ENCODE assay signal across 1 cellular context in genomic region chr19:13150919-13151604, GRCh38.
A peak's percentile ranks its signal among the peaks of the same experiment; 100 is the strongest.
TF ChIP-seq lines count a peak whose summit lies in the region.

No MANE protein-coding gene starts in this region.

TF ChIP-seq in HepG2, 621 proteins besides CTCF, POLR2A, EP300 and RAD21 (continued from another document):
- TF ChIP-seq ZSCAN25 (CRISPR knock-in tag; IDR thresholded peaks at IDR 0.05) = no peak
- no peak for TF ChIP-seq FOXA1 (IDR thresholded peaks at IDR 0.05)
- no peak for TF ChIP-seq FOXA1 (CRISPR knock-in tag; IDR thresholded peaks at IDR 0.05)
- TF ChIP-seq ZNF24 (IDR thresholded peaks at IDR 0.05) = no peak
- no peak for TF ChIP-seq ZZZ3 (CRISPR knock-in tag; IDR thresholded peaks at IDR 0.05; ENCODE audit: borderline replicate concordance)
- no peak for TF ChIP-seq ZNF512B (CRISPR knock-in tag; IDR thresholded peaks at IDR 0.05; ENCODE audit: borderline replicate concordance)
- TF ChIP-seq MXD1 (CRISPR knock-in tag; IDR thresholded peaks at IDR 0.05) = no peak
- no peak for TF ChIP-seq ZNF121 (CRISPR knock-in tag; IDR thresholded peaks at IDR 0.05)
- TF ChIP-seq GATA4 (IDR thresholded peaks at IDR 0.05; ENCODE audit: borderline replicate concordance, low read depth) = no peak
- no peak for TF ChIP-seq ASH2L (IDR thresholded peaks at IDR 0.05; ENCODE audit: insufficient read length, low read depth, low read length)
- TF ChIP-seq ONECUT2 (CRISPR knock-in tag; IDR thresholded peaks at IDR 0.05) = no peak
- no peak for TF ChIP-seq MED8 (CRISPR knock-in tag; IDR thresholded peaks at IDR 0.05; ENCODE audit: insufficient replicate concordance)
- no peak for TF ChIP-seq FOXM1 (CRISPR knock-in tag; IDR thresholded peaks at IDR 0.05)
- TF ChIP-seq ZBTB7A (CRISPR knock-in tag; IDR thresholded peaks at IDR 0.05) = 0 out of 2 replicates have a peak, but pooled peaks have one; percentile 7
- TF ChIP-seq NFIC (IDR thresholded peaks at IDR 0.05; ENCODE audit: low read length) = no peak
- no peak for TF ChIP-seq ZNF768 (CRISPR knock-in tag; IDR thresholded peaks at IDR 0.05)
- TF ChIP-seq POGZ (CRISPR knock-in tag; IDR thresholded peaks at IDR 0.05) = no peak
- TF ChIP-seq ELF4 (CRISPR knock-in tag; IDR thresholded peaks at IDR 0.05; ENCODE audit: borderline replicate concordance) = no peak
- TF ChIP-seq ZNF263 (CRISPR knock-in tag; IDR thresholded peaks at IDR 0.05) = no peak
- 0 out of 2 replicates have a peak, but pooled peaks have one; percentile 34 for TF ChIP-seq DZIP1 (CRISPR knock-in tag; IDR thresholded peaks at IDR 0.05)
- no peak for TF ChIP-seq HMG20A (CRISPR knock-in tag; IDR thresholded peaks at IDR 0.05; ENCODE audit: borderline replicate concordance)
- no peak for TF ChIP-seq TCF12 (IDR thresholded peaks at IDR 0.05)
- TF ChIP-seq TCF12 (CRISPR knock-in tag; IDR thresholded peaks at IDR 0.05) = no peak
- 0 out of 2 replicates have a peak, but pooled peaks have one; percentile 28 for TF ChIP-seq ZNF713 (CRISPR knock-in tag; IDR thresholded peaks at IDR 0.05)
- no peak for TF ChIP-seq ZFYVE20 (CRISPR knock-in tag; IDR thresholded peaks at IDR 0.05; ENCODE audit: borderline replicate concordance, low read depth)
- no peak for TF ChIP-seq ZNF431 (CRISPR knock-in tag; IDR thresholded peaks at IDR 0.05; ENCODE audit: borderline replicate concordance, low read depth)
- TF ChIP-seq ZNF446 (CRISPR knock-in tag; IDR thresholded peaks at IDR 0.05) = no peak
- TF ChIP-seq ZNF317 (CRISPR knock-in tag; IDR thresholded peaks at IDR 0.05) = no peak
- TF ChIP-seq ZNF766 (CRISPR knock-in tag; IDR thresholded peaks at IDR 0.05; ENCODE audit: borderline replicate concordance) = no peak
- no peak for TF ChIP-seq HOXA9 (CRISPR knock-in tag; IDR thresholded peaks at IDR 0.05; ENCODE audit: borderline replicate concordance)
- no peak for TF ChIP-seq PHB2 (IDR thresholded peaks at IDR 0.05; ENCODE audit: partially characterized antibody)
- no peak for TF ChIP-seq ZNF790 (CRISPR knock-in tag; IDR thresholded peaks at IDR 0.05; ENCODE audit: borderline replicate concordance)
- TF ChIP-seq RBFOX2 (IDR thresholded peaks at IDR 0.05; ENCODE audit: low read depth, low read length) = no peak
- no peak for TF ChIP-seq MEIS1 (CRISPR knock-in tag; IDR thresholded peaks at IDR 0.05; ENCODE audit: borderline replicate concordance)
- TF ChIP-seq FUBP1 (CRISPR knock-in tag; IDR thresholded peaks at IDR 0.05; ENCODE audit: borderline replicate concordance) = no peak
- no peak for TF ChIP-seq ZNF563 (CRISPR knock-in tag; IDR thresholded peaks at IDR 0.05)
- TF ChIP-seq KLF12 (CRISPR knock-in tag; IDR thresholded peaks at IDR 0.05; ENCODE audit: borderline replicate concordance) = no peak
- no peak for TF ChIP-seq ZNF577 (CRISPR knock-in tag; IDR thresholded peaks at IDR 0.05; ENCODE audit: borderline replicate concordance, low read depth)
- TF ChIP-seq RNF2 (conservative IDR thresholded peaks at IDR 0.05; ENCODE audit: low read depth) = no peak
- TF ChIP-seq RFXAP (CRISPR knock-in tag; IDR thresholded peaks at IDR 0.05; ENCODE audit: borderline replicate concordance) = 0 out of 2 replicates have a peak, but pooled peaks have one; percentile 10
- 0 out of 2 replicates have a peak, but pooled peaks have one; percentile 33 for TF ChIP-seq SNAPC4 (CRISPR knock-in tag; IDR thresholded peaks at IDR 0.05)
- TF ChIP-seq ZSCAN31 (CRISPR knock-in tag; IDR thresholded peaks at IDR 0.05; ENCODE audit: low read depth) = no peak
TF ChIP-seq in HepG2: peak in this region for 20.
